8 cellular contexts compared by ENCODE assay signal in the genomic region with DNA sequence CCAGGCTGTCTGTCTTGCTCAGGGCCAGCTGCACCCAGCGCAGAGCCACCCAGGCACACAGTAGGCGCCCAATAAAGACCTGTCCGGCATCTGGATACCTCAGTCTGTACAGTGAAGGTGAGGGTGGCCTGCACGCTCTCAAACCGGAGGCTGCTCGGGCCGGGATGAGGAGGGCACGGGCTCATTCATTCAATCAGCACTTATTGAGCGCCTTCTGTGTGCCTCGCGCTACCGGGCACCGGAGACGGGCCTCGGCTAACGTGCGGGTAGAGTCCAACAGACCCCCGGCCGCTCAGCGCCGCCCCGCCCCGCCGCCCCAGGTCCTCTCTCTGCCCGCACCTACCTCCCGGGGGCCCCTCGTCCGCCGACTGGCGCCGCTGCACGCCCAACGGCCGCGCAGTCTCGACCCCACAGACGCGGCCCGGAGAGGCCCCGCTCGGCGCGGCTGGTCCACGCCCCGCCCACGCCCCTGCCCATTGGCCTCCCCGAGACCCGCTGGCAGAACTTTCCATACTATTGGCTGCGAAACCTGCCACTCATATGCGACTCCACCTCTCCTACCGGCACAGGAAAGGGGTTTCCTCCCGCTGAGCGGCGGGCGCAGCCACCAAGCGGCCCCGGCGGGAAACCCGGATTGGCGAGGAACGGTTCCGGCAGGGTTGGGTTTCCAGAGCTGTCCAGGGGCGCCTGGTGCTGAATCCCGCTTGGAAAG. TPM values are rescaled to one million over a fixed set of nuclear protein-coding genes. Genes with fewer than 3 reads are reported as not detected.
A peak's percentile ranks its signal among the peaks of the same experiment; 100 is the strongest.
DNase-seq lines count a peak whose midpoint lies in the region; ATAC-seq and TF ChIP-seq lines count a peak whose summit lies in the region.

A gene with protein sequence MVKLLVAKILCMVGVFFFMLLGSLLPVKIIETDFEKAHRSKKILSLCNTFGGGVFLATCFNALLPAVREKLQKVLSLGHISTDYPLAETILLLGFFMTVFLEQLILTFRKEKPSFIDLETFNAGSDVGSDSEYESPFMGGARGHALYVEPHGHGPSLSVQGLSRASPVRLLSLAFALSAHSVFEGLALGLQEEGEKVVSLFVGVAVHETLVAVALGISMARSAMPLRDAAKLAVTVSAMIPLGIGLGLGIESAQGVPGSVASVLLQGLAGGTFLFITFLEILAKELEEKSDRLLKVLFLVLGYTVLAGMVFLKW (minus strand): TSS at position 416 of the 712 bp plus-strand sequence. CDS start 2,760 bp downstream, outside the sequence.

- H3K36me3 ChIP-seq in SK-N-SH (replicated peaks in 1 of 2; ENCODE audit: control insufficient read depth in 1 of 2, insufficient read depth in 2 of 2, low read length in 1 of 2): peaks cover 2 to 22% of the 10 kb centered on the region in 2 experiments

- peaks cover 15% of the 10 kb centered on the region for H3K36me3 Mint-ChIP-seq in activated naive CD4-positive, alpha-beta T cell treated with anti-CD3 and anti-CD28 coated beads, Interleukin-2, amount 10 ng/mL, durations not matched to agents 7 days and 5 days

- CTCF ChIA-PET in SK-N-SH (lab: Yijun Ruan, JAX): interaction anchor here (0.6 to 3.9 kb wide), 9 partner anchors 9 to 884 kb away, joined by 3 to 23 read pairs (median 3); a partner anchor contains a TSS
- CTCF ChIA-PET in activated naive CD4-positive, alpha-beta T cell treated with anti-CD3 and anti-CD28 coated beads, Interleukin-2, amount 10 ng/mL, durations not matched to agents 7 days and 5 days (lab: Charles Lee): interaction anchor here (1.9 kb wide), 1 partner anchor 9 kb away, joined by 9 read pairs; no protein-coding TSS in a partner anchor

- POLR2A ChIA-PET in SK-N-SH (lab: Yijun Ruan, JAX): interaction anchor here (0.7 to 1.4 kb wide), 2 partner anchors 12 to 49 kb away, joined by 3 to 7 read pairs; no protein-coding TSS in a partner anchor

- 6% methylated on average over 12 of the region's 64 CpGs for WGBS in SK-N-SH (ENCODE audit: low lambda C conversion rate)

- peaks cover 16% of the 10 kb centered on the region for H3K4me1 Mint-ChIP-seq in activated naive CD4-positive, alpha-beta T cell treated with anti-CD3 and anti-CD28 coated beads, Interleukin-2, amount 10 ng/mL, durations not matched to agents 7 days and 5 days

- H3K27ac Mint-ChIP-seq in activated naive CD4-positive, alpha-beta T cell treated with anti-CD3 and anti-CD28 coated beads, Interleukin-2, amount 10 ng/mL, durations not matched to agents 7 days and 5 days: peak within 1 kb of the TSS; percentile 84

- peak within 1 kb of the TSS; percentile 71 for H3K9ac ChIP-seq in SK-N-SH

- H3K79me2 ChIP-seq in SK-N-SH (ENCODE audit: insufficient read depth): peaks cover 15% of the 10 kb centered on the region

- H3F3A ChIP-seq in SK-N-SH (replicated peaks; ENCODE audit: insufficient read depth): no peaks in the 10 kb centered on the region

- H3K27me3 Mint-ChIP-seq in activated naive CD4-positive, alpha-beta T cell treated with anti-CD3 and anti-CD28 coated beads, Interleukin-2, amount 10 ng/mL, durations not matched to agents 7 days and 5 days: peaks cover 27% of the 10 kb centered on the region

- H3K27me3 ChIP-seq in SK-N-SH (ENCODE audit: insufficient read depth): peaks cover 1% of the 10 kb centered on the region; the same call in 1 of the 2 replicates

- H2AFZ ChIP-seq in SK-N-SH (ENCODE audit: low read depth): peak within 1 kb of the TSS; percentile 86

- TF ChIP-seq RAD21 in SK-N-SH (IDR thresholded peaks at IDR 0.05; ENCODE audit: low read length): no peak

- peaks cover 0 to 5% of the 10 kb centered on the region in 2 experiments; a peak in 1 of 4 replicates for H3K4me1 ChIP-seq in SK-N-SH (ENCODE audit: control insufficient read depth in 1 of 2, insufficient read depth in 2 of 2, low read depth in 1 of 2, low read length in 1 of 2)

- no peaks in the 10 kb centered on the region for H3K9me2 ChIP-seq in SK-N-SH

- H3K4me3 Mint-ChIP-seq in activated naive CD4-positive, alpha-beta T cell treated with anti-CD3 and anti-CD28 coated beads, Interleukin-2, amount 10 ng/mL, durations not matched to agents 7 days and 5 days: peak within 1 kb of the TSS; percentile 90

- ATAC-seq in HG02571 (IDR thresholded peaks at IDR 0.05; ENCODE audit: unreplicated experiment): peak; percentile 92

- no peaks in the 10 kb centered on the region for H3K9me3 Mint-ChIP-seq in activated naive CD4-positive, alpha-beta T cell treated with anti-CD3 and anti-CD28 coated beads, Interleukin-2, amount 10 ng/mL, durations not matched to agents 7 days and 5 days

- TF ChIP-seq EP300 in SK-N-SH (IDR thresholded peaks at IDR 0.05; ENCODE audit: borderline replicate concordance in 1 of 2, low read depth in 1 of 2, low read length in 1 of 2): no peak

- no peaks in the 10 kb centered on the region for H3K9me3 ChIP-seq in SK-N-SH

- H3K4me3 ChIP-seq in SK-N-SH (ENCODE audit: low read depth in 2 of 2, low read length in 1 of 2): peak within 1 kb of the TSS; percentile 84 to 94

- DNase-seq in GM04504 (ENCODE audit: low read depth) (peak; percentile 96), NCI-H1092 (lab: John Stamatoyannopoulos, UW) (peak; percentile 97), SK-N-SH (peak; percentile 100), germinal center (ENCODE audit: low spot score) (peak; percentile 100), non-pigmented ciliary epithelial cell (ENCODE audit: low read depth) (peak; percentile 89), substantia nigra (lab: John Stamatoyannopoulos, UW) (peak; percentile 78 to 99 (median 95))
- DNase-seq in activated naive CD4-positive, alpha-beta T cell treated with anti-CD3 and anti-CD28 coated beads, Interleukin-2, amount 10 ng/mL, durations not matched to agents 7 days and 5 days: peak; percentile 99

- H3K27ac ChIP-seq in SK-N-SH (ENCODE audit: low read depth in 2 of 2, low read length in 1 of 2) (no peak within 1 kb of the TSS; a peak in 1 of 4 replicates), substantia nigra (ENCODE audit: low read depth, low read length, poor library complexity, severe bottlenecking) (peak within 1 kb of the TSS; percentile 51)

- H3K4me2 ChIP-seq in SK-N-SH: peak within 1 kb of the TSS; percentile 85

- no peak for TF ChIP-seq CTCF in SK-N-SH (IDR thresholded peaks at IDR 0.05)

- H4K20me1 ChIP-seq in SK-N-SH (ENCODE audit: insufficient read depth): no peaks in the 10 kb centered on the region

TF ChIP-seq in SK-N-SH, 30 proteins besides CTCF, POLR2A, EP300 and RAD21 (continues in another document):
- no peak for TF ChIP-seq GATA2 (CRISPR knock-in tag; IDR thresholded peaks at IDR 0.05)
- TF ChIP-seq, protein P1, sequence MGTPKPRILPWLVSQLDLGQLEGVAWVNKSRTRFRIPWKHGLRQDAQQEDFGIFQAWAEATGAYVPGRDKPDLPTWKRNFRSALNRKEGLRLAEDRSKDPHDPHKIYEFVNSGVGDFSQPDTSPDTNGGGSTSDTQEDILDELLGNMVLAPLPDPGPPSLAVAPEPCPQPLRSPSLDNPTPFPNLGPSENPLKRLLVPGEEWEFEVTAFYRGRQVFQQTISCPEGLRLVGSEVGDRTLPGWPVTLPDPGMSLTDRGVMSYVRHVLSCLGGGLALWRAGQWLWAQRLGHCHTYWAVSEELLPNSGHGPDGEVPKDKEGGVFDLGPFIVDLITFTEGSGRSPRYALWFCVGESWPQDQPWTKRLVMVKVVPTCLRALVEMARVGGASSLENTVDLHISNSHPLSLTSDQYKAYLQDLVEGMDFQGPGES (IDR thresholded peaks at IDR 0.05; ENCODE audit: low read depth, low read length): peak; percentile 74
- TF ChIP-seq MEF2A (IDR thresholded peaks at IDR 0.05; ENCODE audit: borderline replicate concordance, low read depth): peak; percentile 20; the same call in 1 of the 2 replicates
- 0 out of 2 replicates have a peak, but pooled peaks have one; percentile 37 for TF ChIP-seq FOXM1 (IDR thresholded peaks at IDR 0.05; ENCODE audit: low read depth)
- no peak; the same call in 1 of the 2 replicates for TF ChIP-seq NFIC (IDR thresholded peaks at IDR 0.05; ENCODE audit: borderline replicate concordance)
- peak; percentile 91 for TF ChIP-seq GABPA (IDR thresholded peaks at IDR 0.05; ENCODE audit: low read depth)
- peak; percentile 98 for TF ChIP-seq SIN3A (IDR thresholded peaks at IDR 0.05; ENCODE audit: borderline replicate concordance, low read depth, low read length)
- peak; percentile 34; the same call in 1 of the 2 replicates for TF ChIP-seq POLR2AphosphoS5 (IDR thresholded peaks at IDR 0.05; ENCODE audit: low read depth, low read length)
- peak; percentile 54 for TF ChIP-seq TAF1 (IDR thresholded peaks at IDR 0.05; ENCODE audit: borderline replicate concordance, low read depth, low read length)
- TF ChIP-seq CHD2 (IDR thresholded peaks at IDR 0.05; ENCODE audit: low read length, partially characterized antibody): peak; percentile 87
- TF ChIP-seq, protein P2, sequence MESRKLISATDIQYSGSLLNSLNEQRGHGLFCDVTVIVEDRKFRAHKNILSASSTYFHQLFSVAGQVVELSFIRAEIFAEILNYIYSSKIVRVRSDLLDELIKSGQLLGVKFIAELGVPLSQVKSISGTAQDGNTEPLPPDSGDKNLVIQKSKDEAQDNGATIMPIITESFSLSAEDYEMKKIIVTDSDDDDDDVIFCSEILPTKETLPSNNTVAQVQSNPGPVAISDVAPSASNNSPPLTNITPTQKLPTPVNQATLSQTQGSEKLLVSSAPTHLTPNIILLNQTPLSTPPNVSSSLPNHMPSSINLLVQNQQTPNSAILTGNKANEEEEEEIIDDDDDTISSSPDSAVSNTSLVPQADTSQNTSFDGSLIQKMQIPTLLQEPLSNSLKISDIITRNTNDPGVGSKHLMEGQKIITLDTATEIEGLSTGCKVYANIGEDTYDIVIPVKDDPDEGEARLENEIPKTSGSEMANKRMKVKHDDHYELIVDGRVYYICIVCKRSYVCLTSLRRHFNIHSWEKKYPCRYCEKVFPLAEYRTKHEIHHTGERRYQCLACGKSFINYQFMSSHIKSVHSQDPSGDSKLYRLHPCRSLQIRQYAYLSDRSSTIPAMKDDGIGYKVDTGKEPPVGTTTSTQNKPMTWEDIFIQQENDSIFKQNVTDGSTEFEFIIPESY (IDR thresholded peaks at IDR 0.05; ENCODE audit: borderline replicate concordance, low read depth): peak; percentile 64; the same call in 1 of the 2 replicates
- peak; percentile 36; the same call in 1 of the 2 replicates for TF ChIP-seq TCF12 (IDR thresholded peaks at IDR 0.05)

RNA-seq across cellular contexts. Expression of the gene that starts here (rescaled TPM):
- 42.2 and 45.2 TPM in 2 replicates for polyA plus RNA-seq in SK-N-SH (2012; rRNA removed)
- polyA plus RNA-seq in SK-N-SH (2012; cell fraction: cytosol; rRNA removed): 29.0 and 33.7 TPM in 2 replicates
- 28.9 and 39.2 TPM in 2 replicates for polyA plus RNA-seq in SK-N-SH (2012; cell fraction: nucleus; rRNA removed)
